ENCODE assay signal across 7 cellular contexts in genomic region chr18:54692463-54692862, GRCh38.
"Had no signal": no experiment of that assay in that cellular context is flagged by ENCODE, and none has a peak within 500 bp of the region (broad histone marks: within the 10 kb centered on the region; RNA-seq: fewer than 3 reads in every experiment).

No MANE protein-coding gene starts in this region.

- H3K27ac ChIP-seq: HL-60, KMS-11 had no signal

- H2AFZ ChIP-seq: GM23338 had no signal

- H3K9ac ChIP-seq: KMS-11 had no signal

- H3K4me3 ChIP-seq: GM23338 had no signal

- ATAC-seq: GM23338, HepG2 had no signal

- DNase-seq: H9, HCEC 1CT, KBM-7 had no signal

- H3K4me2 ChIP-seq: GM23338, KMS-11 had no signal
